ENCODE assay signal across 8 cellular contexts in the genomic region with DNA sequence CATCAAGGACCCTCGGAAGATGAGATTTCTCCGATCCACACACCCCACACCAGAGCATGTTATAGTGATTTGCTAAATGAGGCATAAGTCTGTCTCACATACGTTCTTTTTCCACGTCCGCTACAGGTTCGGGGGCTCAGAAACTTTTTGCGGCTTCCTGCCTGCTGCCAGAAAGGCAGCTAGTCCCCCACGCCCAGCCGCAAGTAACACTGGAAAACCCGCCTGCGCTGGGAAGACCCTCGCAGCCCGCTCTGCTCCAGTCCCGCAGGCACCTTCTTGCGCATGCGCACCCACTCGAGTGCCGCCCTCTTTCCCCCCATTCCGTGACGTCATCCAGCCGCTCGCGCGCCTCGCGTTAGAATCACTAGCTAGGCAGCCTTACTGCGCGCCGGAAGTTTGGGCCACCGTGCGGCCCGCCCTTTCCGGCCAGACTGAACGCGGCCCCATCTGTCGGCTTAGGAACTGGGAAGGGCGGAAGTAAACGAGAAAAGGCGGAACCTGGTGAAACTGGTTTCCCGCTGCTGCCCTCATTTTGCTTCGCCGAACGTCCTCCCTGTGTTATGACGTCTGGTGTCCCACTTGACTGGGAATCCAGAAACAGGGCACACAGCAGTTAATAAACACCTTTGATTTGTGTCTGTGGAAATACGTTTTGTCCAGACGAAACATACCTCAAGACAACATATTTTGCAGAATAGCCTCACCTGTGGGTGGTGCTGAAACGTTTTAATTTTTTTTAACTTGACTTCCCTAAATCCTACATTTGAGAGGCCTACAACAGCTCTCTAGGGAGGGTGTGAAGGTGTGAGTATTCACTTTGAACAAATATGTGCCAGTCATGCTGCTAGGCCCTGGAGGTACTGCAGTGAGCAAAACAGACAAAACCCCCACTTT. TPM values are rescaled to one million over a fixed set of nuclear protein-coding genes. Genes with fewer than 3 reads are reported as not detected.
DNase-seq lines count a peak whose midpoint lies in the region; ATAC-seq and TF ChIP-seq lines count a peak whose summit lies in the region.

TSS of gene C1orf74 (minus strand) at position 284 of the 894 bp plus-strand sequence. CDS start 925 bp downstream, outside the sequence.

- peak within 1 kb of the TSS; percentile 98 for H3K4me3 Mint-ChIP-seq in activated CD4-positive, alpha-beta T cell treated with anti-CD3 and anti-CD28 coated beads, Interleukin-2, amount 10 ng/mL, durations not matched to agents 24 days and 14 days

- peaks cover 51% of the 10 kb centered on the region for H3K4me1 Mint-ChIP-seq in activated CD4-positive, alpha-beta T cell treated with anti-CD3 and anti-CD28 coated beads, Interleukin-2, amount 10 ng/mL, durations not matched to agents 24 days and 14 days

- H3K9ac ChIP-seq in BLaER1 treated with 17β-estradiol and CSF1 and Interleukin-3, amounts not matched to agents 10 nM and 100 nM: peak within 1 kb of the TSS; percentile 80 to 92 (median 84)

- peaks cover 37% of the 10 kb centered on the region for H3K36me3 Mint-ChIP-seq in activated CD4-positive, alpha-beta T cell treated with anti-CD3 and anti-CD28 coated beads, Interleukin-2, amount 10 ng/mL, durations not matched to agents 24 days and 14 days (ENCODE audit: low read depth)

- ATAC-seq in GM19328 (IDR thresholded peaks at IDR 0.05; ENCODE audit: unreplicated experiment) (peak; percentile 100), HG03469 (IDR thresholded peaks at IDR 0.05; ENCODE audit: unreplicated experiment) (peak; percentile 92)

- peaks cover 3% of the 10 kb centered on the region for H3K27me3 Mint-ChIP-seq in activated CD4-positive, alpha-beta T cell treated with anti-CD3 and anti-CD28 coated beads, Interleukin-2, amount 10 ng/mL, durations not matched to agents 24 days and 14 days

- peak within 1 kb of the TSS; percentile 83 to 98 (median 87) for H3K4me2 ChIP-seq in BLaER1 treated with 17β-estradiol and CSF1 and Interleukin-3, amounts not matched to agents 10 nM and 100 nM

- peaks cover 0 to 9% (median 0%) of the 10 kb centered on the region in 11 experiments; a peak in 3 of 22 replicates for H3K9me3 ChIP-seq in BLaER1 treated with 17β-estradiol and CSF1 and Interleukin-3, amounts not matched to agents 10 nM and 100 nM (replicated peaks in 1 of 11)

- peak; percentile 90 to 96 for DNase-seq in NCI-H526 (lab: John Stamatoyannopoulos, UW)
- peak; percentile 100 for DNase-seq in activated CD4-positive, alpha-beta T cell treated with anti-CD3 and anti-CD28 coated beads, Interleukin-2, amount 10 ng/mL, durations not matched to agents 24 days and 14 days
- DNase-seq in coronary artery (ENCODE audit: low spot score): peak; percentile 98
- peak; percentile 98 to 100 (median 99) for DNase-seq in stimulated activated CD4-positive, alpha-beta T cell treated with anti-CD3 and anti-CD28 coated beads, Interleukin-1b, Interleukin-23, amount 100 ng/mL, for 24 hours (ENCODE audit: low read depth in 4 of 4, low spot score in 1 of 4)

- no peaks in the 10 kb centered on the region for H3K27me3 ChIP-seq in BLaER1 treated with 17β-estradiol and CSF1 and Interleukin-3, amounts not matched to agents 10 nM and 100 nM
- no peaks in the 10 kb centered on the region for H3K27me3 ChIP-seq in layer of hippocampus (ENCODE audit: control insufficient read depth, insufficient read depth, low read length)

- peak within 1 kb of the TSS; percentile 61 to 82 (median 72) for H3K4me3 ChIP-seq in BLaER1 treated with 17β-estradiol and CSF1 and Interleukin-3, amounts not matched to agents 10 nM and 100 nM
- H3K4me3 ChIP-seq in coronary artery: peak within 1 kb of the TSS; percentile 85

- peak within 1 kb of the TSS; percentile 71 to 87 (median 79) for H3K27ac ChIP-seq in BLaER1 treated with 17β-estradiol and CSF1 and Interleukin-3, amounts not matched to agents 10 nM and 100 nM
- peak within 1 kb of the TSS; percentile 67 to 89 for H3K27ac ChIP-seq in coronary artery
- peak within 1 kb of the TSS; percentile 88 for H3K27ac ChIP-seq in layer of hippocampus (ENCODE audit: low read depth, low read length)

- H3K4me1 ChIP-seq in BLaER1 treated with 17β-estradiol and CSF1 and Interleukin-3, amounts not matched to agents 10 nM and 100 nM: peaks cover 12 to 25% (median 18%) of the 10 kb centered on the region in 10 experiments

- intact Hi-C loops in activated CD4-positive, alpha-beta T cell treated with anti-CD3 and anti-CD28 coated beads, Interleukin-2, amount 10 ng/mL, durations not matched to agents 24 days and 14 days (cut with micrococcal nuclease): loop anchor here (1.0 kb wide), 4 partner anchors 16 to 43 kb away; partner anchors contain the start of genes TRAF3IP3 and UTP25

- H3K27ac Mint-ChIP-seq in activated CD4-positive, alpha-beta T cell treated with anti-CD3 and anti-CD28 coated beads, Interleukin-2, amount 10 ng/mL, durations not matched to agents 24 days and 14 days: peak within 1 kb of the TSS; percentile 99

- peaks cover 5% of the 10 kb centered on the region for H3K9me3 Mint-ChIP-seq in activated CD4-positive, alpha-beta T cell treated with anti-CD3 and anti-CD28 coated beads, Interleukin-2, amount 10 ng/mL, durations not matched to agents 24 days and 14 days

- no peak for TF ChIP-seq CTCF in coronary artery (IDR thresholded peaks at IDR 0.05)

- H4K20me1 ChIP-seq in BLaER1 treated with 17β-estradiol and CSF1 and Interleukin-3, amounts not matched to agents 10 nM and 100 nM: no peaks in the 10 kb centered on the region

- peaks cover 4 to 40% (median 35%) of the 10 kb centered on the region in 11 experiments; a peak in 20 of 22 replicates for H3K36me3 ChIP-seq in BLaER1 treated with 17β-estradiol and CSF1 and Interleukin-3, amounts not matched to agents 10 nM and 100 nM

RNA-seq across cellular contexts. Expression of gene C1orf74, which starts in this region (rescaled TPM):
- 2.4 and 3.2 TPM in 2 replicates for total RNA-seq in activated CD4-positive, alpha-beta T cell treated with anti-CD3 and anti-CD28 coated beads, Interleukin-2, amount 10 ng/mL, durations not matched to agents 24 days and 14 days

Comparison
In these comparisons a context has a peak if more than half of its experiments do, and no peak if none do; other contexts are left out.
1. Peak in every context shown above with its lines: DNase-seq, ATAC-seq, H3K4me3 ChIP-seq and H3K27ac ChIP-seq.